ENCODE assay signal across 10 cellular contexts in genomic region chr11:105046898-105047579, GRCh38. TPM values are rescaled to one million over a fixed set of nuclear protein-coding genes. Genes with fewer than 3 reads are reported as not detected.
DNase-seq lines count a peak whose midpoint lies in the region; ATAC-seq and TF ChIP-seq lines count a peak whose summit lies in the region.
"Had no signal": no experiment of that assay in that cellular context is flagged by ENCODE, and none has a peak within 500 bp of the region (broad histone marks: within the 10 kb centered on the region; RNA-seq: fewer than 3 reads in every experiment).

No MANE protein-coding gene starts in this region.

- no peak for ATAC-seq in activated CD8-positive, alpha-beta T cell treated with anti-CD3 and anti-CD28 coated beads for 36 hours
- ATAC-seq in activated CD8-positive, alpha-beta T cell treated with anti-CD3 and anti-CD28 coated beads, Interleukin-2, amount 10 ng/mL, durations not matched to agents 7 days and 5 days, result no peak
- peak; percentile 78 for ATAC-seq in upper lobe of right lung

- no peak overlapping the region for H3K4me3 Mint-ChIP-seq in activated CD8-positive, alpha-beta T cell treated with anti-CD3 and anti-CD28 coated beads for 36 hours
- no peak overlapping the region for H3K4me3 Mint-ChIP-seq in activated CD8-positive, alpha-beta T cell treated with anti-CD3 and anti-CD28 coated beads, Interleukin-2, amount 10 ng/mL, durations not matched to agents 7 days and 5 days

- peaks cover 34% of the 10 kb centered on the region for H3K4me1 ChIP-seq in upper lobe of right lung

- POLR2A ChIA-PET in activated CD8-positive, alpha-beta T cell treated with anti-CD3 and anti-CD28 coated beads for 36 hours (lab: Charles Lee), result interaction anchor here (2.5 kb wide), 1 partner anchor 12 kb away, joined by 5 read pairs; no protein-coding TSS in a partner anchor
- POLR2A ChIA-PET in activated CD8-positive, alpha-beta T cell treated with anti-CD3 and anti-CD28 coated beads, Interleukin-2, amount 10 ng/mL, durations not matched to agents 7 days and 5 days (lab: Charles Lee), result no interaction called here

- no peaks in the 10 kb centered on the region for H3K27me3 Mint-ChIP-seq in activated CD8-positive, alpha-beta T cell treated with anti-CD3 and anti-CD28 coated beads for 36 hours
- H3K27me3 Mint-ChIP-seq in activated CD8-positive, alpha-beta T cell treated with anti-CD3 and anti-CD28 coated beads, Interleukin-2, amount 10 ng/mL, durations not matched to agents 7 days and 5 days (ENCODE audit: low read depth), result no peaks in the 10 kb centered on the region

- TF ChIP-seq CTCF in activated CD8-positive, alpha-beta T cell treated with anti-CD3 and anti-CD28 coated beads for 36 hours (IDR thresholded peaks at IDR 0.05), result no peak
- TF ChIP-seq CTCF in upper lobe of right lung (IDR thresholded peaks at IDR 0.05), result no peak

- no peak for DNase-seq in activated CD8-positive, alpha-beta T cell treated with anti-CD3 and anti-CD28 coated beads for 36 hours
- DNase-seq in activated CD8-positive, alpha-beta T cell treated with anti-CD3 and anti-CD28 coated beads, Interleukin-2, amount 10 ng/mL, durations not matched to agents 7 days and 5 days, result no peak
- DNase-seq in astrocyte of the hippocampus (ENCODE audit: low read depth, low spot score) (peak; percentile 97), kidney tubule cell (ENCODE audit: low spot score) (peak; percentile 93), upper lobe of right lung (no peak), NCI-H345 (lab: John Stamatoyannopoulos, UW) (no peak), superior temporal gyrus (ENCODE audit: extremely low spot score) (no peak)
- no peak for DNase-seq in stimulated activated CD4-positive, alpha-beta T cell treated with anti-CD3 and anti-CD28 coated beads, Interleukin-2, amount 100 ng/mL, for 48 hours
- DNase-seq: NCI-H1694 treated with DMSO at 0.1 percent for 48 hours had no signal

- no peaks in the 10 kb centered on the region for H3K9me3 Mint-ChIP-seq in activated CD8-positive, alpha-beta T cell treated with anti-CD3 and anti-CD28 coated beads for 36 hours
- no peaks in the 10 kb centered on the region for H3K9me3 Mint-ChIP-seq in activated CD8-positive, alpha-beta T cell treated with anti-CD3 and anti-CD28 coated beads, Interleukin-2, amount 10 ng/mL, durations not matched to agents 7 days and 5 days (ENCODE audit: insufficient read depth)

- no peak overlapping the region for H3K4me3 ChIP-seq in upper lobe of right lung
- H3K4me3 ChIP-seq: BLaER1 treated with 17β-estradiol and CSF1 and Interleukin-3, amounts not matched to agents 10 nM and 100 nM had no signal

- peak overlapping the region; percentile 47 for H3K27ac ChIP-seq in upper lobe of right lung

- no peaks in the 10 kb centered on the region for H3K27me3 ChIP-seq in upper lobe of right lung
- H3K27me3 ChIP-seq: BLaER1 treated with 17β-estradiol and CSF1 and Interleukin-3, amounts not matched to agents 10 nM and 100 nM had no signal

- CTCF ChIA-PET in activated CD8-positive, alpha-beta T cell treated with anti-CD3 and anti-CD28 coated beads for 36 hours (lab: Charles Lee), result no interaction called here
- CTCF ChIA-PET in activated CD8-positive, alpha-beta T cell treated with anti-CD3 and anti-CD28 coated beads, Interleukin-2, amount 10 ng/mL, durations not matched to agents 7 days and 5 days (lab: Charles Lee), result no interaction called here

- no peaks in the 10 kb centered on the region for H3K9me3 ChIP-seq in upper lobe of right lung

- no peaks in the 10 kb centered on the region for H3K36me3 ChIP-seq in upper lobe of right lung

- intact Hi-C loops in activated CD8-positive, alpha-beta T cell treated with anti-CD3 and anti-CD28 coated beads for 36 hours (cut with micrococcal nuclease), result no loop called here
- intact Hi-C loops in upper lobe of right lung (cut with DNase I), result no loop called here

- H3K27ac Mint-ChIP-seq in activated CD8-positive, alpha-beta T cell treated with anti-CD3 and anti-CD28 coated beads for 36 hours, result peak overlapping the region; percentile 13
- no peak overlapping the region for H3K27ac Mint-ChIP-seq in activated CD8-positive, alpha-beta T cell treated with anti-CD3 and anti-CD28 coated beads, Interleukin-2, amount 10 ng/mL, durations not matched to agents 7 days and 5 days

- H3K36me3 Mint-ChIP-seq in activated CD8-positive, alpha-beta T cell treated with anti-CD3 and anti-CD28 coated beads for 36 hours (ENCODE audit: low read depth), result no peaks in the 10 kb centered on the region
- peaks cover 15% of the 10 kb centered on the region for H3K36me3 Mint-ChIP-seq in activated CD8-positive, alpha-beta T cell treated with anti-CD3 and anti-CD28 coated beads, Interleukin-2, amount 10 ng/mL, durations not matched to agents 7 days and 5 days (ENCODE audit: low read depth)

- peaks cover 40% of the 10 kb centered on the region for H3K4me1 Mint-ChIP-seq in activated CD8-positive, alpha-beta T cell treated with anti-CD3 and anti-CD28 coated beads for 36 hours (ENCODE audit: low read depth)
- H3K4me1 Mint-ChIP-seq in activated CD8-positive, alpha-beta T cell treated with anti-CD3 and anti-CD28 coated beads, Interleukin-2, amount 10 ng/mL, durations not matched to agents 7 days and 5 days (ENCODE audit: low read depth), result peaks cover 40% of the 10 kb centered on the region

RNA-seq across cellular contexts. Expression of gene CARD16, which starts 1.9 kb away (rescaled TPM):
- 10 to 100 TPM; 13.1 to 15.2 TPM for total RNA-seq in activated CD8-positive, alpha-beta T cell treated with anti-CD3 and anti-CD28 coated beads for 36 hours
- total RNA-seq in activated CD8-positive, alpha-beta T cell treated with anti-CD3 and anti-CD28 coated beads, Interleukin-2, amount 10 ng/mL, durations not matched to agents 7 days and 5 days, result 10 to 100 TPM; 70.8 to 73.9 TPM
- total RNA-seq in upper lobe of right lung, result 74.0 TPM

RNA-seq across cellular contexts. Expression of gene CASP1, which starts 12.1 kb away (rescaled TPM):
- 10 to 100 TPM; 31.9 to 32.4 TPM for total RNA-seq in activated CD8-positive, alpha-beta T cell treated with anti-CD3 and anti-CD28 coated beads for 36 hours
- 10 to 100 TPM; 87.6 to 97.8 TPM for total RNA-seq in activated CD8-positive, alpha-beta T cell treated with anti-CD3 and anti-CD28 coated beads, Interleukin-2, amount 10 ng/mL, durations not matched to agents 7 days and 5 days
- total RNA-seq in upper lobe of right lung, result 106 TPM

RNA-seq across cellular contexts. Expression of gene CASP5, which starts 24.1 kb away (rescaled TPM):
- total RNA-seq in activated CD8-positive, alpha-beta T cell treated with anti-CD3 and anti-CD28 coated beads for 36 hours, result not detected
- total RNA-seq in activated CD8-positive, alpha-beta T cell treated with anti-CD3 and anti-CD28 coated beads, Interleukin-2, amount 10 ng/mL, durations not matched to agents 7 days and 5 days, result not detected
- total RNA-seq in upper lobe of right lung, result 1.9 TPM

Comparison
In these comparisons a context has a peak if more than half of its experiments do, and no peak if none do; other contexts are left out.
1. DNase-seq: peak in astrocyte of the hippocampus (single experiment) and kidney tubule cell (single experiment); none in activated CD8-positive, alpha-beta T cell treated with anti-CD3 and anti-CD28 coated beads for 36 hours (single experiment), activated CD8-positive, alpha-beta T cell treated with anti-CD3 and anti-CD28 coated beads, Interleukin-2, amount 10 ng/mL, durations not matched to agents 7 days and 5 days (single experiment), upper lobe of right lung (single experiment), stimulated activated CD4-positive, alpha-beta T cell treated with anti-CD3 and anti-CD28 coated beads, Interleukin-2, amount 100 ng/mL, for 48 hours (0 of 2), NCI-H345 (single experiment) and superior temporal gyrus (single experiment).